ENCODE assay signal across 27 cellular contexts in genomic region chr11:81301426-81301825, GRCh38.
"Had no signal": no experiment of that assay in that cellular context is flagged by ENCODE, and none has a peak within 500 bp of the region (broad histone marks: within the 10 kb centered on the region; RNA-seq: fewer than 3 reads in every experiment).

No MANE protein-coding gene starts in this region.

- H3K27me3 ChIP-seq: esophagus squamous epithelium, heart right ventricle, sigmoid colon, stomach, thyroid gland, vagina had no signal

- H3K36me3 ChIP-seq: esophagus squamous epithelium, heart right ventricle, lower lobe of right lung, prostate gland, sigmoid colon, stomach, thyroid gland, vagina had no signal

- H3K9me3 ChIP-seq: esophagus squamous epithelium, lower lobe of right lung, prostate gland, stomach, thyroid gland, vagina had no signal

- H3K27ac ChIP-seq: esophagus squamous epithelium, heart right ventricle, lower lobe of right lung, prostate gland, sigmoid colon, stomach, thyroid gland, vagina had no signal

- H3K36me3 Mint-ChIP-seq: immature natural killer cell; naive thymus-derived CD8-positive, alpha-beta T cell; stimulated activated effector memory CD8-positive, alpha-beta T cell treated with anti-CD3 and anti-CD28 coated beads, Interleukin-12 subunit alpha, Interleukin-12 subunit beta, amount 100 ng/mL, for 72 hours had no signal

- H3K4me1 Mint-ChIP-seq: immature natural killer cell; naive thymus-derived CD8-positive, alpha-beta T cell; nephron progenitor cell; stimulated activated effector memory CD8-positive, alpha-beta T cell treated with anti-CD3 and anti-CD28 coated beads, Interleukin-12 subunit alpha, Interleukin-12 subunit beta, amount 100 ng/mL, for 72 hours had no signal

- H3K9me3 Mint-ChIP-seq: nephron progenitor cell had no signal

- H3K4me3 ChIP-seq: esophagus squamous epithelium, heart right ventricle, lower lobe of right lung, prostate gland, sigmoid colon, stomach, thyroid gland, vagina had no signal

- DNase-seq: effector memory CD8-positive, alpha-beta T cell; erythroblast; esophagus squamous epithelium; foreskin melanocyte; glutamatergic neuron; heart right ventricle; hypothalamus; immature natural killer cell; islet precursor cell; kidney glomerular epithelial cell; left colon; left ventricle myocardium superior; lower lobe of right lung; naive thymus-derived CD8-positive, alpha-beta T cell; nephron progenitor cell; nucleus accumbens; right cardiac atrium; sigmoid colon; stimulated activated CD4-positive, alpha-beta T cell treated with anti-CD3 and anti-CD28 coated beads, Interleukin-2, amount 100 ng/mL, for 24 hours; stimulated activated CD4-positive, alpha-beta T cell treated with anti-CD3 and anti-CD28 coated beads, Interleukin-4, amount 100 ng/mL, for 24 hours; stimulated activated naive CD4-positive, alpha-beta T cell treated with Interleukin-2 at 50 U/mL for 16 hours; stomach; thyroid gland; trophoblast cell had no signal

- ATAC-seq: effector memory CD8-positive, alpha-beta T cell; heart right ventricle; left colon; left ventricle myocardium superior; lower lobe of right lung; naive thymus-derived CD8-positive, alpha-beta T cell; right cardiac atrium; stimulated activated effector memory CD8-positive, alpha-beta T cell treated with anti-CD3 and anti-CD28 coated beads, Interleukin-12 subunit alpha, Interleukin-12 subunit beta, amount 100 ng/mL, for 72 hours had no signal

- H3K27ac Mint-ChIP-seq: effector memory CD8-positive, alpha-beta T cell; immature natural killer cell; naive thymus-derived CD8-positive, alpha-beta T cell; nephron progenitor cell; stimulated activated effector memory CD8-positive, alpha-beta T cell treated with anti-CD3 and anti-CD28 coated beads, Interleukin-12 subunit alpha, Interleukin-12 subunit beta, amount 100 ng/mL, for 72 hours had no signal

- H3K27me3 Mint-ChIP-seq: effector memory CD8-positive, alpha-beta T cell; naive thymus-derived CD8-positive, alpha-beta T cell had no signal

- H3K4me3 Mint-ChIP-seq: effector memory CD8-positive, alpha-beta T cell; immature natural killer cell; naive thymus-derived CD8-positive, alpha-beta T cell; nephron progenitor cell; stimulated activated effector memory CD8-positive, alpha-beta T cell treated with anti-CD3 and anti-CD28 coated beads, Interleukin-12 subunit alpha, Interleukin-12 subunit beta, amount 100 ng/mL, for 72 hours had no signal
